1 cellular context compared by ENCODE assay signal in genomic region chr2:46849080-46849715, GRCh38.
TF ChIP-seq lines count a peak whose summit lies in the region.

No MANE protein-coding gene starts in this region.

TF ChIP-seq in K562, 482 proteins besides CTCF, POLR2A, EP300 and RAD21 (continued from another document):
- TF ChIP-seq NFIC (IDR thresholded peaks at IDR 0.05) (peak; percentile 4; the same call in 1 of the 2 replicates), HIVEP1 (CRISPR knock-in tag; IDR thresholded peaks at IDR 0.05) (no peak)
